Comparison of ENCODE assay signal across 1 cellular context in genomic region chr11:25953015-25953414, GRCh38.
TF ChIP-seq lines count a peak whose summit lies in the region.

No MANE protein-coding gene starts in this region.

TF ChIP-seq in endothelial cell of umbilical vein, 7 proteins besides CTCF, POLR2A, EP300 and RAD21 (continued from another document):
- no peak for TF ChIP-seq GATA2 (IDR thresholded peaks at IDR 0.05; ENCODE audit: insufficient read depth, insufficient read length, low read depth, low read length)
- TF ChIP-seq MYC (IDR thresholded peaks at IDR 0.05; ENCODE audit: low read depth, low read length): no peak
- TF ChIP-seq EZH2 (IDR thresholded peaks at IDR 0.05; ENCODE audit: borderline replicate concordance, low read depth, low read length, severe bottlenecking): no peak
